1 cellular context compared by ENCODE assay signal in genomic region chr5:161846731-161847130, GRCh38.
TF ChIP-seq lines count a peak whose summit lies in the region.

No MANE protein-coding gene starts in this region.

TF ChIP-seq in GM12878, 131 proteins besides CTCF, POLR2A, EP300 and RAD21:
- TF ChIP-seq RB1 (IDR thresholded peaks at IDR 0.05; ENCODE audit: borderline replicate concordance) (no peak), REST (IDR thresholded peaks at IDR 0.05; ENCODE audit: low read depth, low read length) (peak; percentile 81)
